1 cellular context compared by ENCODE assay signal in the genomic region with DNA sequence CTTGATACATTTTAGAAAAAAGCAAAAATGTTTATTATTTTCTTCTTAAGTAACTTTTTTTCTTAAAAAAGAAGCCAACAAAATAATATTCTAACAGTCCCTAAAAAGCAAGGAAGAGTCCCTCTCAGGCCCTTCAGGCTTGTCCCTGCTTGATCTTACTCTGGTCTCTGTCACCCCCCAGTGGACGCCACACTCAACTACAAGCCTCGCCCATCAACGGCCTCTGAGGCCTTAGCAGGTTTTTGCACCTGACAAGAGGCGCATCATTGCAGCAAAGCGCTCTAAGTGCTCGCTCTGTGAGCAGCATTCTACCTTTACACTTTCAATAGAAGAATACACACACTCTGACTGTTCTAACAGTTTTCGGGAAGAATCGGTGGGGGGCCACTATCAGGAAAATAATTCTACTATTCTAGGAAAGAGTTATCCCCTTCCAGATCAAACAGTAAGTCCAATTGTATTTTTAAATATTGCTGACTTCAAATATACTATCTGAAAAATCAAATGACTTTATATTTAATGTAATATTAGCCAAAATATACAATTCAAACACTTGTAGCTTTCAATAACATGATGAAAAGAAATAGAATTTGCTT.
TF ChIP-seq lines count a peak whose summit lies in the region.

No MANE protein-coding gene starts in this region.

TF ChIP-seq in GM12878, 131 proteins besides CTCF, POLR2A, EP300 and RAD21 (continued from another document):
- TF ChIP-seq SPI1 (IDR thresholded peaks at IDR 0.05; ENCODE audit: borderline replicate concordance, insufficient read depth, low read depth, low read length) (no peak), IRF4 (IDR thresholded peaks at IDR 0.05; ENCODE audit: low read depth, low read length) (no peak), IKZF2 (IDR thresholded peaks at IDR 0.05) (no peak), MEF2A (IDR thresholded peaks at IDR 0.05; ENCODE audit: insufficient read depth, low read depth, low read length) (0 out of 2 replicates have a peak, but pooled peaks have one; percentile 44), HCFC1 (IDR thresholded peaks at IDR 0.05; ENCODE audit: low read length) (no peak), CREM (IDR thresholded peaks at IDR 0.05; ENCODE audit: low read depth) (no peak), SP1 (IDR thresholded peaks at IDR 0.05; ENCODE audit: low read depth, low read length) (no peak), SMC3 (IDR thresholded peaks at IDR 0.05; ENCODE audit: borderline replicate concordance, low read length) (peak; percentile 87), BHLHE40 (IDR thresholded peaks at IDR 0.05; ENCODE audit: borderline replicate concordance in 1 of 2, low read depth in 2 of 2, low read length in 1 of 2) (no peak), SMAD5 (IDR thresholded peaks at IDR 0.05; ENCODE audit: low read depth) (no peak), ATF7 (IDR thresholded peaks at IDR 0.05; ENCODE audit: low read depth) (no peak), RELA (IDR thresholded peaks at IDR 0.05; ENCODE audit: borderline replicate concordance, partially characterized antibody) (peak; percentile 49), RBBP5 (conservative IDR thresholded peaks at IDR 0.05) (no peak), ZBTB33 (IDR thresholded peaks at IDR 0.05) (0 out of 2 replicates have a peak, but pooled peaks have one; percentile 66), ESRRA (IDR thresholded peaks at IDR 0.05; ENCODE audit: low read length) (no peak), ZNF592 (IDR thresholded peaks at IDR 0.05) (peak; percentile 23; the same call in 1 of the 2 replicates), NR2C2 (IDR thresholded peaks at IDR 0.05; ENCODE audit: borderline replicate concordance, control insufficient read depth, insufficient read length, low read depth) (no peak), YBX1 (IDR thresholded peaks at IDR 0.05) (no peak), GATAD2B (conservative IDR thresholded peaks at IDR 0.05; ENCODE audit: low read depth) (no peak), BRCA1 (IDR thresholded peaks at IDR 0.05; ENCODE audit: low read depth, low read length) (no peak), SIX5 (IDR thresholded peaks at IDR 0.05; ENCODE audit: low read depth, low read length, severe bottlenecking) (no peak), ZNF24 (IDR thresholded peaks at IDR 0.05) (no peak), RB1 (IDR thresholded peaks at IDR 0.05; ENCODE audit: borderline replicate concordance) (peak; percentile 36; the same call in 1 of the 2 replicates), YY1 (IDR thresholded peaks at IDR 0.05; ENCODE audit: low read depth, low read length) (peak; percentile 75), KDM1A (IDR thresholded peaks at IDR 0.05; ENCODE audit: borderline replicate concordance) (no peak), SUZ12 (IDR thresholded peaks at IDR 0.05; ENCODE audit: unreplicated experiment) (no peak), TCF7 (IDR thresholded peaks at IDR 0.05; ENCODE audit: borderline replicate concordance) (no peak), FOXK2 (IDR thresholded peaks at IDR 0.05) (no peak), POLR2AphosphoS5 (IDR thresholded peaks at IDR 0.05; ENCODE audit: low read length) (no peak), NFXL1 (IDR thresholded peaks at IDR 0.05; ENCODE audit: borderline replicate concordance) (no peak), PAX8 (IDR thresholded peaks at IDR 0.05) (no peak), NRF1 (conservative IDR thresholded peaks at IDR 0.05; ENCODE audit: low read depth, low read length) (no peak), FOXM1 (IDR thresholded peaks at IDR 0.05; ENCODE audit: low read depth, low read length) (no peak), ZBED1 (IDR thresholded peaks at IDR 0.05; ENCODE audit: borderline replicate concordance) (no peak), NFYA (IDR thresholded peaks at IDR 0.05; ENCODE audit: borderline replicate concordance, low read depth, low read length) (no peak), STAT1 (conservative IDR thresholded peaks at IDR 0.05) (no peak)
- TF ChIP-seq, protein P1, sequence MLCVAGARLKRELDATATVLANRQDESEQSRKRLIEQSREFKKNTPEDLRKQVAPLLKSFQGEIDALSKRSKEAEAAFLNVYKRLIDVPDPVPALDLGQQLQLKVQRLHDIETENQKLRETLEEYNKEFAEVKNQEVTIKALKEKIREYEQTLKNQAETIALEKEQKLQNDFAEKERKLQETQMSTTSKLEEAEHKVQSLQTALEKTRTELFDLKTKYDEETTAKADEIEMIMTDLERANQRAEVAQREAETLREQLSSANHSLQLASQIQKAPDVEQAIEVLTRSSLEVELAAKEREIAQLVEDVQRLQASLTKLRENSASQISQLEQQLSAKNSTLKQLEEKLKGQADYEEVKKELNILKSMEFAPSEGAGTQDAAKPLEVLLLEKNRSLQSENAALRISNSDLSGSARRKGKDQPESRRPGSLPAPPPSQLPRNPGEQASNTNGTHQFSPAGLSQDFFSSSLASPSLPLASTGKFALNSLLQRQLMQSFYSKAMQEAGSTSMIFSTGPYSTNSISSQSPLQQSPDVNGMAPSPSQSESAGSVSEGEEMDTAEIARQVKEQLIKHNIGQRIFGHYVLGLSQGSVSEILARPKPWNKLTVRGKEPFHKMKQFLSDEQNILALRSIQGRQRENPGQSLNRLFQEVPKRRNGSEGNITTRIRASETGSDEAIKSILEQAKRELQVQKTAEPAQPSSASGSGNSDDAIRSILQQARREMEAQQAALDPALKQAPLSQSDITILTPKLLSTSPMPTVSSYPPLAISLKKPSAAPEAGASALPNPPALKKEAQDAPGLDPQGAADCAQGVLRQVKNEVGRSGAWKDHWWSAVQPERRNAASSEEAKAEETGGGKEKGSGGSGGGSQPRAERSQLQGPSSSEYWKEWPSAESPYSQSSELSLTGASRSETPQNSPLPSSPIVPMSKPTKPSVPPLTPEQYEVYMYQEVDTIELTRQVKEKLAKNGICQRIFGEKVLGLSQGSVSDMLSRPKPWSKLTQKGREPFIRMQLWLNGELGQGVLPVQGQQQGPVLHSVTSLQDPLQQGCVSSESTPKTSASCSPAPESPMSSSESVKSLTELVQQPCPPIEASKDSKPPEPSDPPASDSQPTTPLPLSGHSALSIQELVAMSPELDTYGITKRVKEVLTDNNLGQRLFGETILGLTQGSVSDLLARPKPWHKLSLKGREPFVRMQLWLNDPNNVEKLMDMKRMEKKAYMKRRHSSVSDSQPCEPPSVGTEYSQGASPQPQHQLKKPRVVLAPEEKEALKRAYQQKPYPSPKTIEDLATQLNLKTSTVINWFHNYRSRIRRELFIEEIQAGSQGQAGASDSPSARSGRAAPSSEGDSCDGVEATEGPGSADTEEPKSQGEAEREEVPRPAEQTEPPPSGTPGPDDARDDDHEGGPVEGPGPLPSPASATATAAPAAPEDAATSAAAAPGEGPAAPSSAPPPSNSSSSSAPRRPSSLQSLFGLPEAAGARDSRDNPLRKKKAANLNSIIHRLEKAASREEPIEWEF (IDR thresholded peaks at IDR 0.05; ENCODE audit: insufficient replicate concordance, low read depth, low read length) = no peak
- TF ChIP-seq, protein P2, sequence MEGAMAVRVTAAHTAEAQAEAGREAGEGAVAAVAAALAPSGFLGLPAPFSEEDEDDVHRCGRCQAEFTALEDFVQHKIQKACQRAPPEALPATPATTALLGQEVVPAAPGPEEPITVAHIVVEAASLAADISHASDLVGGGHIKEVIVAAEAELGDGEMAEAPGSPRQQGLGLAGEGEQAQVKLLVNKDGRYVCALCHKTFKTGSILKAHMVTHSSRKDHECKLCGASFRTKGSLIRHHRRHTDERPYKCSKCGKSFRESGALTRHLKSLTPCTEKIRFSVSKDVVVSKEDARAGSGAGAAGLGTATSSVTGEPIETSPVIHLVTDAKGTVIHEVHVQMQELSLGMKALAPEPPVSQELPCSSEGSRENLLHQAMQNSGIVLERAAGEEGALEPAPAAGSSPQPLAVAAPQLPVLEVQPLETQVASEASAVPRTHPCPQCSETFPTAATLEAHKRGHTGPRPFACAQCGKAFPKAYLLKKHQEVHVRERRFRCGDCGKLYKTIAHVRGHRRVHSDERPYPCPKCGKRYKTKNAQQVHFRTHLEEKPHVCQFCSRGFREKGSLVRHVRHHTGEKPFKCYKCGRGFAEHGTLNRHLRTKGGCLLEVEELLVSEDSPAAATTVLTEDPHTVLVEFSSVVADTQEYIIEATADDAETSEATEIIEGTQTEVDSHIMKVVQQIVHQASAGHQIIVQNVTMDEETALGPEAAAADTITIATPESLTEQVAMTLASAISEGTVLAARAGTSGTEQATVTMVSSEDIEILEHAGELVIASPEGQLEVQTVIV (IDR thresholded peaks at IDR 0.05; ENCODE audit: borderline replicate concordance, partially characterized antibody) = no peak
- TF ChIP-seq, protein P3, sequence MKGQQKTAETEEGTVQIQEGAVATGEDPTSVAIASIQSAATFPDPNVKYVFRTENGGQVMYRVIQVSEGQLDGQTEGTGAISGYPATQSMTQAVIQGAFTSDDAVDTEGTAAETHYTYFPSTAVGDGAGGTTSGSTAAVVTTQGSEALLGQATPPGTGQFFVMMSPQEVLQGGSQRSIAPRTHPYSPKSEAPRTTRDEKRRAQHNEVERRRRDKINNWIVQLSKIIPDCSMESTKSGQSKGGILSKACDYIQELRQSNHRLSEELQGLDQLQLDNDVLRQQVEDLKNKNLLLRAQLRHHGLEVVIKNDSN (IDR thresholded peaks at IDR 0.05; ENCODE audit: borderline replicate concordance, extremely low read length, insufficient read depth, low read depth, low read length) = no peak
- TF ChIP-seq, protein P4, sequence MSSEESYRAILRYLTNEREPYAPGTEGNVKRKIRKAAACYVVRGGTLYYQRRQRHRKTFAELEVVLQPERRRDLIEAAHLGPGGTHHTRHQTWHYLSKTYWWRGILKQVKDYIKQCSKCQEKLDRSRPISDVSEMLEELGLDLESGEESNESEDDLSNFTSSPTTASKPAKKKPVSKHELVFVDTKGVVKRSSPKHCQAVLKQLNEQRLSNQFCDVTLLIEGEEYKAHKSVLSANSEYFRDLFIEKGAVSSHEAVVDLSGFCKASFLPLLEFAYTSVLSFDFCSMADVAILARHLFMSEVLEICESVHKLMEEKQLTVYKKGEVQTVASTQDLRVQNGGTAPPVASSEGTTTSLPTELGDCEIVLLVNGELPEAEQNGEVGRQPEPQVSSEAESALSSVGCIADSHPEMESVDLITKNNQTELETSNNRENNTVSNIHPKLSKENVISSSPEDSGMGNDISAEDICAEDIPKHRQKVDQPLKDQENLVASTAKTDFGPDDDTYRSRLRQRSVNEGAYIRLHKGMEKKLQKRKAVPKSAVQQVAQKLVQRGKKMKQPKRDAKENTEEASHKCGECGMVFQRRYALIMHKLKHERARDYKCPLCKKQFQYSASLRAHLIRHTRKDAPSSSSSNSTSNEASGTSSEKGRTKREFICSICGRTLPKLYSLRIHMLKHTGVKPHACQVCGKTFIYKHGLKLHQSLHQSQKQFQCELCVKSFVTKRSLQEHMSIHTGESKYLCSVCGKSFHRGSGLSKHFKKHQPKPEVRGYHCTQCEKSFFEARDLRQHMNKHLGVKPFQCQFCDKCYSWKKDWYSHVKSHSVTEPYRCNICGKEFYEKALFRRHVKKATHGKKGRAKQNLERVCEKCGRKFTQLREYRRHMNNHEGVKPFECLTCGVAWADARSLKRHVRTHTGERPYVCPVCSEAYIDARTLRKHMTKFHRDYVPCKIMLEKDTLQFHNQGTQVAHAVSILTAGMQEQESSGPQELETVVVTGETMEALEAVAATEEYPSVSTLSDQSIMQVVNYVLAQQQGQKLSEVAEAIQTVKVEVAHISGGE (CRISPR knock-in tag; IDR thresholded peaks at IDR 0.05) = no peak
- TF ChIP-seq, protein P5, sequence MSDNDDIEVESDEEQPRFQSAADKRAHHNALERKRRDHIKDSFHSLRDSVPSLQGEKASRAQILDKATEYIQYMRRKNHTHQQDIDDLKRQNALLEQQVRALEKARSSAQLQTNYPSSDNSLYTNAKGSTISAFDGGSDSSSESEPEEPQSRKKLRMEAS (IDR thresholded peaks at IDR 0.05; ENCODE audit: low read depth, low read length) = no peak
- TF ChIP-seq, protein P6, sequence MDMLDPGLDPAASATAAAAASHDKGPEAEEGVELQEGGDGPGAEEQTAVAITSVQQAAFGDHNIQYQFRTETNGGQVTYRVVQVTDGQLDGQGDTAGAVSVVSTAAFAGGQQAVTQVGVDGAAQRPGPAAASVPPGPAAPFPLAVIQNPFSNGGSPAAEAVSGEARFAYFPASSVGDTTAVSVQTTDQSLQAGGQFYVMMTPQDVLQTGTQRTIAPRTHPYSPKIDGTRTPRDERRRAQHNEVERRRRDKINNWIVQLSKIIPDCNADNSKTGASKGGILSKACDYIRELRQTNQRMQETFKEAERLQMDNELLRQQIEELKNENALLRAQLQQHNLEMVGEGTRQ (IDR thresholded peaks at IDR 0.05; ENCODE audit: borderline replicate concordance, low read depth, low read length) = no peak
